In the genomic region with DNA sequence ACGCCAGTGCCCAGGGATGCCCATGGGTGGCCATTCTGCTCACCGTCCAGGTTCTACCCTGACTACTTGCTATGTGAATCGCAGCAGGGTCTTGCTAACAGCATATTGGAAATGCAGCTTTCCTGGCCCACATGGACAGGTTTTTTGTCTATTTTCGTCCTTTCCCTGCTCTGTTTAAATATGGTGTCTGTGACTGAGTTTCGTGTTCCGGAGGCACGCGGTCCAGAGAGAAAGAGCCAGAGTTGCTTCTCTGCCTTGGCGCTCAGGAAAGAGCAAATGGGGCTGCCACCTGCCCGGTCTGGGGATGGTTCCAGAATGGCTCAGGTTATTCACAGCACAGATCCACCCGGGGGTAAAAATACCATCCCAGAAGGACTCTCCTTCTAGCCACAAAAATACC, we compare ENCODE assay signal across 1 cellular context.
TF ChIP-seq lines count a peak whose summit lies in the region.

No MANE protein-coding gene starts in this region.

TF ChIP-seq in H1, 55 proteins besides CTCF, POLR2A, EP300 and RAD21 (continued from another document):
- TF ChIP-seq KDM1A (IDR thresholded peaks at IDR 0.05; ENCODE audit: borderline replicate concordance, low read length) = no peak
- TF ChIP-seq HDAC6 (IDR thresholded peaks at IDR 0.05; ENCODE audit: low read depth, low read length) = no peak
- no peak for TF ChIP-seq CBX8 (IDR thresholded peaks at IDR 0.05; ENCODE audit: borderline replicate concordance, low read depth, low read length)
